In genomic region chr3:188244395-188244861, GRCh38 we compare ENCODE assay signal across 11 cellular contexts.
DNase-seq lines count a peak whose midpoint lies in the region; ATAC-seq and TF ChIP-seq lines count a peak whose summit lies in the region.
"Had no signal": no experiment of that assay in that cellular context is flagged by ENCODE, and none has a peak within 500 bp of the region (broad histone marks: within the 10 kb centered on the region; RNA-seq: fewer than 3 reads in every experiment).

No MANE protein-coding gene starts in this region.

- H3K4me3 Mint-ChIP-seq in naive B cell: peak overlapping the region in 5 of 8 donors; percentile 22 to 73 (median 35)
- H3K4me3 Mint-ChIP-seq: dendritic cell treated with granulocyte-macrophage colony-stimulating factor and Interleukin-4, amounts not matched to agents 40 ng/mL and 50 ng/mL, for 4 days had no signal

- peak overlapping the region; percentile 48 to 97 (median 94) for H3K27ac Mint-ChIP-seq in naive B cell
- H3K27ac Mint-ChIP-seq: dendritic cell treated with granulocyte-macrophage colony-stimulating factor and Interleukin-4, amounts not matched to agents 40 ng/mL and 50 ng/mL, for 4 days had no signal

- TF ChIP-seq POLR2A in breast epithelium (IDR thresholded peaks at IDR 0.05): no peak
- TF ChIP-seq POLR2A in thyroid gland (IDR thresholded peaks at IDR 0.05): no peak

- peak overlapping the region; percentile 69 to 76 for H3K27ac ChIP-seq in breast epithelium
- no peak overlapping the region for H3K27ac ChIP-seq in thyroid gland
- H3K27ac ChIP-seq: prostate gland had no signal

- WGBS in thyroid gland, 2 donors: 98 to 99% methylated on average over 2 of the region's 2 CpGs

- no peak overlapping the region for H3K4me3 ChIP-seq in breast epithelium
- no peak overlapping the region for H3K4me3 ChIP-seq in thyroid gland (replicated peaks in 1 of 3)
- H3K4me3 ChIP-seq: prostate gland had no signal

- H3K27me3 ChIP-seq in breast epithelium (no peaks in the 10 kb centered on the region), thyroid gland (no peaks in the 10 kb centered on the region)

- intact Hi-C loops in breast epithelium (cut with DNase I; ENCODE audit: low total_unique reads): no loop called here
- intact Hi-C loops in thyroid gland (cut with DNase I): no loop called here

- no peaks in the 10 kb centered on the region for H3K9me3 Mint-ChIP-seq in naive B cell
- H3K9me3 Mint-ChIP-seq: dendritic cell treated with granulocyte-macrophage colony-stimulating factor and Interleukin-4, amounts not matched to agents 40 ng/mL and 50 ng/mL, for 4 days had no signal

- TF ChIP-seq CTCF in breast epithelium (IDR thresholded peaks at IDR 0.05): no peak
- no peak for TF ChIP-seq CTCF in thyroid gland (IDR thresholded peaks at IDR 0.05)

- DNase-seq in COLO829 (ENCODE audit: low spot score) (peak; percentile 96), LHCN-M2 (ENCODE audit: low read depth) (peak; percentile 91), breast epithelium (ENCODE audit: low spot score in 2 of 2) (no peak), naive B cell (no peak), hypothalamus (lab: John Stamatoyannopoulos, UW) (no peak), thyroid gland (no peak)
- DNase-seq: NCI-H2171 had no signal

- no peaks in the 10 kb centered on the region for H3K36me3 Mint-ChIP-seq in naive B cell

- ATAC-seq in naive B cell (ENCODE audit: low read depth in 2 of 2): no peak
- no peak for ATAC-seq in HG03108 (IDR thresholded peaks at IDR 0.05; ENCODE audit: unreplicated experiment)
- no peak for ATAC-seq in HG02981 (IDR thresholded peaks at IDR 0.05; ENCODE audit: unreplicated experiment)

- H3K27me3 Mint-ChIP-seq in naive B cell: no peaks in the 10 kb centered on the region
- H3K27me3 Mint-ChIP-seq: dendritic cell treated with granulocyte-macrophage colony-stimulating factor and Interleukin-4, amounts not matched to agents 40 ng/mL and 50 ng/mL, for 4 days had no signal

- H3K9me3 ChIP-seq in breast epithelium (no peaks in the 10 kb centered on the region), thyroid gland (no peaks in the 10 kb centered on the region)
- H3K9me3 ChIP-seq: prostate gland had no signal

- H3K36me3 ChIP-seq in breast epithelium: no peaks in the 10 kb centered on the region
- H3K36me3 ChIP-seq in thyroid gland: no peaks in the 10 kb centered on the region
- H3K36me3 ChIP-seq: prostate gland had no signal

- peaks cover 47 to 68% (median 65%) of the 10 kb centered on the region in 3 donors for H3K4me1 Mint-ChIP-seq in naive B cell

- peaks cover 0 to 7% of the 10 kb centered on the region in 2 donors for H3K4me1 ChIP-seq in breast epithelium
- H3K4me1 ChIP-seq in thyroid gland: peaks cover 0 to 4% of the 10 kb centered on the region in 2 donors
- H3K4me1 ChIP-seq: prostate gland had no signal

Comparison
In these comparisons a context has a peak if more than half of its experiments do, and no peak if none do; other contexts are left out.
1. DNase-seq: peak in COLO829 (single experiment) and LHCN-M2 (single experiment); none in breast epithelium (0 of 2), naive B cell (single experiment), hypothalamus (0 of 51) and thyroid gland (0 of 2).
2. H3K27ac ChIP-seq: peak in breast epithelium (2 of 2); none in thyroid gland (0 of 3).